Comparison of ENCODE assay signal across 32 cellular contexts in the genomic region with DNA sequence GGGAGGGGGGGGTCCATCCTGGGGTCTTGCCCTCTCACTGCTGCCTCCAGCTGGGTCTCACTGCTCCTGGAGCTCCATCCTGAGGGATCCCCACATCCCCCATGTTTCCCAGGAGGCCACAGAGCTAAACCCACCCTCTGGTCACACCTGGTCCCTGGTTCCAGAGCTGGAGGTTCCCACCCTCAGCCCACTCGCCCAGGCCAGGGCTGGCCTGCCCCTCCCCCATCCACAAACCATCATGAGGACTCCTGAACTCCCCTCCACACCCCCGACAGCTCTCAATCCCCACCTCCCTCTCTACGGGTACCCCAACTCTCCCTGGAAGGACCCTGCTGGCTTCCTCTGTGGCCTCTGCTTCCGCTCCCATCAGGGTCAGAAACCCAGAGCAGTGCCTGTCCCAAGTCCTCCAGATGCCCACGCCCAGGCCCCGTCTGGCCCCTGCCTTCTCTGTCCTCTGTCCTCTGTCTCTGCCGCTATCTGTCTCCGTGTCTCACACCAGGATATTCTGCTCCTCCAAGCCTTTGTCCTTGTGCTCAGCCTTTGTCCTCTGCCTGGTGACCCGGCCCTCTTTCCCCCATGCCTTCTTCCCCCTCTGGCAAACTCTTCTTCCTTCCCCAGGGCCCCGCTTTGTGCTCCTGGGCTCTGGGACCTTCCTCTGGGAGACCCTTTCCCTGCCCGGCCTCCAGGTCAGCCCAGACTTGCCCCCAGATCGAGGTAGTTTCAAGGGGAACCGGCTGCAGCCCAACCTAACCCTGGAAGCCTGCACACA.
"Had no signal": no experiment of that assay in that cellular context is flagged by ENCODE, and none has a peak within 500 bp of the region (broad histone marks: within the 10 kb centered on the region; RNA-seq: fewer than 3 reads in every experiment).

No MANE protein-coding gene starts in this region.

- H3K9me3 ChIP-seq: ascending aorta, colonic mucosa, heart left ventricle, left ventricle myocardium inferior, pancreas, prostate gland, sigmoid colon, upper lobe of left lung, vagina had no signal

- H3K36me3 Mint-ChIP-seq: activated naive CD4-positive, alpha-beta T cell treated with anti-CD3 and anti-CD28 coated beads, Interleukin-2, amount 10 ng/mL, durations not matched to agents 7 days and 5 days; activated naive CD8-positive, alpha-beta T cell treated with anti-CD3 and anti-CD28 coated beads, Interleukin-2, amount 10 ng/mL, durations not matched to agents 7 days and 5 days; brain; stimulated activated effector memory CD8-positive, alpha-beta T cell treated with anti-CD3 and anti-CD28 coated beads, Interleukin-12 subunit alpha, Interleukin-12 subunit beta, amount 100 ng/mL, for 72 hours had no signal

- DNase-seq: activated CD4-positive, alpha-beta memory T cell treated with anti-CD3 and anti-CD28 coated beads, Interleukin-2, amount 10 ng/mL, durations not matched to agents 7 days and 5 days; activated CD4-positive, alpha-beta T cell treated with anti-CD3 and anti-CD28 coated beads, Interleukin-2, amount 10 ng/mL, durations not matched to agents 24 days and 14 days; activated CD4-positive, CD25-positive, alpha-beta regulatory T cell treated with anti-CD3 and anti-CD28 coated beads, Interleukin-2, amount 50 U/mL, for 72 hours; activated CD8-positive, alpha-beta memory T cell treated with anti-CD3 and anti-CD28 coated beads, Interleukin-2, amount 50 U/mL, for 48 hours; activated gamma-delta T cell; activated naive CD4-positive, alpha-beta T cell treated with anti-CD3 and anti-CD28 coated beads, Interleukin-2, amount 10 ng/mL, durations not matched to agents 7 days and 5 days; activated naive CD8-positive, alpha-beta T cell treated with anti-CD3 and anti-CD28 coated beads, Interleukin-2, amount 10 ng/mL, durations not matched to agents 7 days and 5 days; activated T-cell treated with anti-CD3 and anti-CD28 coated beads, Interleukin-2, amount 50 U/mL, for 24 hours; cerebellar nuclear complex; colonic mucosa; effector memory CD4-positive, alpha-beta T cell; foreskin fibroblast; heart left ventricle; left ventricle myocardium inferior; pancreas; retina; sigmoid colon; small intestine; stimulated activated CD4-positive, alpha-beta T cell treated with anti-CD3 and anti-CD28 coated beads, Interleukin-4, amount 100 ng/mL, for 24 hours; SW 1271; T1000; upper lobe of left lung had no signal

- H3K4me1 ChIP-seq: ascending aorta, colonic mucosa, heart left ventricle, left ventricle myocardium inferior, pancreas, prostate gland, sigmoid colon, upper lobe of left lung, vagina had no signal

- ATAC-seq: esophagus mucosa; heart left ventricle; pancreas; stimulated activated effector memory CD8-positive, alpha-beta T cell treated with anti-CD3 and anti-CD28 coated beads, Interleukin-12 subunit alpha, Interleukin-12 subunit beta, amount 100 ng/mL, for 72 hours had no signal

- H3K27ac Mint-ChIP-seq: activated CD4-positive, alpha-beta memory T cell treated with anti-CD3 and anti-CD28 coated beads, Interleukin-2, amount 10 ng/mL, durations not matched to agents 7 days and 5 days; activated CD4-positive, alpha-beta T cell treated with anti-CD3 and anti-CD28 coated beads, Interleukin-2, amount 10 ng/mL, durations not matched to agents 24 days and 14 days; activated naive CD4-positive, alpha-beta T cell treated with anti-CD3 and anti-CD28 coated beads, Interleukin-2, amount 10 ng/mL, durations not matched to agents 7 days and 5 days; activated naive CD8-positive, alpha-beta T cell treated with anti-CD3 and anti-CD28 coated beads, Interleukin-2, amount 10 ng/mL, durations not matched to agents 7 days and 5 days; activated T-cell treated with anti-CD3 and anti-CD28 coated beads, Interleukin-2, amount 50 U/mL, for 24 hours; stimulated activated effector memory CD8-positive, alpha-beta T cell treated with anti-CD3 and anti-CD28 coated beads, Interleukin-12 subunit alpha, Interleukin-12 subunit beta, amount 100 ng/mL, for 72 hours; stimulated activated naive CD8-positive, alpha-beta T cell treated with anti-CD3 and anti-CD28 coated beads, Interleukin-15, Interleukin-2, amounts not matched to agents 100 ng/mL and 50 ng/mL, for 24 hours; T-helper 1 cell treated with Interleukin-12 subunit alpha and Interleukin-12 subunit beta and Interleukin-4 antibody, amounts not matched to agents 30 μg/mL and 1 μg/mL, for 36 hours had no signal

- H3K9me3 Mint-ChIP-seq: activated CD4-positive, alpha-beta memory T cell treated with anti-CD3 and anti-CD28 coated beads, Interleukin-2, amount 10 ng/mL, durations not matched to agents 7 days and 5 days; activated CD4-positive, alpha-beta T cell treated with anti-CD3 and anti-CD28 coated beads, Interleukin-2, amount 10 ng/mL, durations not matched to agents 24 days and 14 days; activated naive CD4-positive, alpha-beta T cell treated with anti-CD3 and anti-CD28 coated beads, Interleukin-2, amount 10 ng/mL, durations not matched to agents 7 days and 5 days; activated naive CD8-positive, alpha-beta T cell treated with anti-CD3 and anti-CD28 coated beads, Interleukin-2, amount 10 ng/mL, durations not matched to agents 7 days and 5 days; activated T-cell treated with anti-CD3 and anti-CD28 coated beads, Interleukin-2, amount 50 U/mL, for 24 hours; brain; stimulated activated effector memory CD8-positive, alpha-beta T cell treated with anti-CD3 and anti-CD28 coated beads, Interleukin-12 subunit alpha, Interleukin-12 subunit beta, amount 100 ng/mL, for 72 hours; stimulated activated naive CD8-positive, alpha-beta T cell treated with anti-CD3 and anti-CD28 coated beads, Interleukin-15, Interleukin-2, amounts not matched to agents 100 ng/mL and 50 ng/mL, for 24 hours; T-helper 1 cell treated with Interleukin-12 subunit alpha and Interleukin-12 subunit beta and Interleukin-4 antibody, amounts not matched to agents 30 μg/mL and 1 μg/mL, for 36 hours had no signal

- H3K4me3 ChIP-seq: ascending aorta, cardiac muscle cell, colonic mucosa, heart left ventricle, left ventricle myocardium inferior, lung, pancreas, prostate gland, sigmoid colon, upper lobe of left lung, vagina had no signal

- H3K27ac ChIP-seq: ascending aorta, cardiac muscle cell, colonic mucosa, heart left ventricle, left ventricle myocardium inferior, pancreas, prostate gland, sigmoid colon, upper lobe of left lung, vagina had no signal

- H3K36me3 ChIP-seq: ascending aorta, cardiac muscle cell, colonic mucosa, heart left ventricle, left ventricle myocardium inferior, pancreas, prostate gland, sigmoid colon, upper lobe of left lung, vagina had no signal

- H3K27me3 ChIP-seq: ascending aorta, colonic mucosa, pancreas, vagina had no signal

- H3K4me1 Mint-ChIP-seq: activated CD4-positive, alpha-beta memory T cell treated with anti-CD3 and anti-CD28 coated beads, Interleukin-2, amount 10 ng/mL, durations not matched to agents 7 days and 5 days; activated CD4-positive, alpha-beta T cell treated with anti-CD3 and anti-CD28 coated beads, Interleukin-2, amount 10 ng/mL, durations not matched to agents 24 days and 14 days; activated naive CD4-positive, alpha-beta T cell treated with anti-CD3 and anti-CD28 coated beads, Interleukin-2, amount 10 ng/mL, durations not matched to agents 7 days and 5 days; activated naive CD8-positive, alpha-beta T cell treated with anti-CD3 and anti-CD28 coated beads, Interleukin-2, amount 10 ng/mL, durations not matched to agents 7 days and 5 days; stimulated activated effector memory CD8-positive, alpha-beta T cell treated with anti-CD3 and anti-CD28 coated beads, Interleukin-12 subunit alpha, Interleukin-12 subunit beta, amount 100 ng/mL, for 72 hours had no signal

- H3K4me3 Mint-ChIP-seq: activated CD4-positive, alpha-beta memory T cell treated with anti-CD3 and anti-CD28 coated beads, Interleukin-2, amount 10 ng/mL, durations not matched to agents 7 days and 5 days; activated CD4-positive, alpha-beta T cell treated with anti-CD3 and anti-CD28 coated beads, Interleukin-2, amount 10 ng/mL, durations not matched to agents 24 days and 14 days; activated naive CD4-positive, alpha-beta T cell treated with anti-CD3 and anti-CD28 coated beads, Interleukin-2, amount 10 ng/mL, durations not matched to agents 7 days and 5 days; activated naive CD8-positive, alpha-beta T cell treated with anti-CD3 and anti-CD28 coated beads, Interleukin-2, amount 10 ng/mL, durations not matched to agents 7 days and 5 days; activated T-cell treated with anti-CD3 and anti-CD28 coated beads, Interleukin-2, amount 50 U/mL, for 24 hours; stimulated activated effector memory CD8-positive, alpha-beta T cell treated with anti-CD3 and anti-CD28 coated beads, Interleukin-12 subunit alpha, Interleukin-12 subunit beta, amount 100 ng/mL, for 72 hours; stimulated activated naive CD8-positive, alpha-beta T cell treated with anti-CD3 and anti-CD28 coated beads, Interleukin-15, Interleukin-2, amounts not matched to agents 100 ng/mL and 50 ng/mL, for 24 hours; T-helper 1 cell treated with Interleukin-12 subunit alpha and Interleukin-12 subunit beta and Interleukin-4 antibody, amounts not matched to agents 30 μg/mL and 1 μg/mL, for 36 hours had no signal
